ENCODE assay signal across 18 cellular contexts in genomic region chr3:194993896-194994295, GRCh38.
"Had no signal": no experiment of that assay in that cellular context is flagged by ENCODE, and none has a peak within 500 bp of the region (broad histone marks: within the 10 kb centered on the region; RNA-seq: fewer than 3 reads in every experiment).

No MANE protein-coding gene starts in this region.

- ATAC-seq: left lung; naive thymus-derived CD8-positive, alpha-beta T cell had no signal

- H2AFZ ChIP-seq: neural progenitor cell had no signal

- H3K4me1 ChIP-seq: left lung, neural progenitor cell, prostate gland, tibial artery, uterus had no signal

- H3K9me3 ChIP-seq: left lung, prostate gland, tibial artery, uterus had no signal

- H3K27me3 ChIP-seq: left lung, uterus had no signal

- H3K4me2 ChIP-seq: neural progenitor cell had no signal

- H3K27ac ChIP-seq: left lung, neural progenitor cell, prostate gland, tibial artery, uterus had no signal

- FAIRE-seq: bronchial epithelial cell had no signal

- DNase-seq: activated CD4-positive, alpha-beta T cell treated with anti-CD3 and anti-CD28 coated beads, Interleukin-2, amount 10 ng/mL, durations not matched to agents 24 days and 14 days; activated CD4-positive, CD25-positive, alpha-beta regulatory T cell; activated effector memory CD4-positive, alpha-beta T cell treated with anti-CD3 and anti-CD28 coated beads, Interleukin-2, amount 50 U/mL, for 16 hours; activated naive CD4-positive, alpha-beta T cell treated with anti-CD3 and anti-CD28 coated beads, Interleukin-2, amount 10 ng/mL, durations not matched to agents 7 days and 5 days; activated T-cell treated with anti-CD3 and anti-CD28 coated beads for 4 hours; amygdala; cerebellar nuclear complex; effector CD8-positive, alpha-beta T cell; foreskin melanocyte; left lung; stimulated activated CD4-positive, alpha-beta T cell treated with anti-CD3 and anti-CD28 coated beads, Interleukin-4, amount 100 ng/mL, for 24 hours; T-helper 9 cell; uterus had no signal

- H3K4me3 ChIP-seq: left lung, neural progenitor cell, prostate gland, tibial artery, uterus had no signal

- H3K9ac ChIP-seq: neural progenitor cell had no signal

- H3K36me3 ChIP-seq: left lung, neural progenitor cell, prostate gland, tibial artery, uterus had no signal
